Comparison of ENCODE assay signal across 19 cellular contexts in genomic region chr16:88687254-88687576, GRCh38. TPM values are rescaled to one million over a fixed set of nuclear protein-coding genes. Genes with fewer than 3 reads are reported as not detected.
A peak's percentile ranks its signal among the peaks of the same experiment; 100 is the strongest.
DNase-seq lines count a peak whose midpoint lies in the region; ATAC-seq, FAIRE-seq and TF ChIP-seq lines count a peak whose summit lies in the region.
"Had no signal": no experiment of that assay in that cellular context is flagged by ENCODE, and none has a peak within 500 bp of the region (broad histone marks: within the 10 kb centered on the region; RNA-seq: fewer than 3 reads in every experiment).

No MANE protein-coding gene starts in this region.

- peak overlapping the region in 6 of 8 donors; percentile 3 to 65 (median 52) for H3K4me3 Mint-ChIP-seq in CD4-positive, alpha-beta memory T cell
- peak overlapping the region; percentile 73 for H3K4me3 Mint-ChIP-seq in activated CD8-positive, alpha-beta T cell treated with anti-CD3 and anti-CD28 coated beads for 36 hours
- peak overlapping the region in 8 of 10 donors; percentile 11 to 82 (median 58) for H3K4me3 Mint-ChIP-seq in naive thymus-derived CD8-positive, alpha-beta T cell

- peaks cover 24 to 67% (median 48%) of the 10 kb centered on the region in 4 donors for H3K4me1 Mint-ChIP-seq in CD4-positive, alpha-beta memory T cell
- H3K4me1 Mint-ChIP-seq in activated CD8-positive, alpha-beta T cell treated with anti-CD3 and anti-CD28 coated beads for 36 hours (ENCODE audit: low read depth): peaks cover 39% of the 10 kb centered on the region
- H3K4me1 Mint-ChIP-seq in naive thymus-derived CD8-positive, alpha-beta T cell: peaks cover 11 to 64% (median 45%) of the 10 kb centered on the region in 4 donors

- no peak overlapping the region for H3K4me3 ChIP-seq in CD4-positive, alpha-beta memory T cell (ENCODE audit: low read length in 2 of 2)

- H3K27ac ChIP-seq in CD4-positive, alpha-beta memory T cell (ENCODE audit: low read depth, low read length): no peak overlapping the region
- H3K27ac ChIP-seq: brain microvascular endothelial cell, coronary artery had no signal

- no peaks in the 10 kb centered on the region for H3K9me3 Mint-ChIP-seq in CD4-positive, alpha-beta memory T cell
- H3K9me3 Mint-ChIP-seq in activated CD8-positive, alpha-beta T cell treated with anti-CD3 and anti-CD28 coated beads for 36 hours: no peaks in the 10 kb centered on the region
- no peaks in the 10 kb centered on the region for H3K9me3 Mint-ChIP-seq in naive thymus-derived CD8-positive, alpha-beta T cell
- H3K9me3 Mint-ChIP-seq: activated naive CD4-positive, alpha-beta T cell treated with anti-CD3 and anti-CD28 coated beads, Interleukin-2, amount 50 U/mL, for 24 hours had no signal

- H3K9me3 ChIP-seq in CD4-positive, alpha-beta memory T cell (ENCODE audit: control insufficient read depth in 1 of 2, low read length in 2 of 2): no peaks in the 10 kb centered on the region

- H3K27me3 ChIP-seq in CD4-positive, alpha-beta memory T cell (ENCODE audit: insufficient read depth, low read length): no peaks in the 10 kb centered on the region

- no peak for TF ChIP-seq POLR2A in GM12891 (IDR thresholded peaks at IDR 0.05; ENCODE audit: low read depth, low read length)

- H3K36me3 ChIP-seq in CD4-positive, alpha-beta memory T cell (ENCODE audit: insufficient read depth, low read length): no peaks in the 10 kb centered on the region
- H3K36me3 ChIP-seq: brain microvascular endothelial cell had no signal

- TF ChIP-seq CTCF in activated CD8-positive, alpha-beta T cell treated with anti-CD3 and anti-CD28 coated beads for 36 hours (IDR thresholded peaks at IDR 0.05): no peak

- CTCF ChIA-PET in CD4-positive, alpha-beta memory T cell (lab: Charles Lee; ENCODE audit: partially characterized antibody): interaction anchor here (0.9 to 3.3 kb wide), 5 partner anchors 11 to 94 kb away, joined by 3 to 21 read pairs (median 4); partner anchors contain the start of gene IL17C
- CTCF ChIA-PET in activated CD8-positive, alpha-beta T cell treated with anti-CD3 and anti-CD28 coated beads for 36 hours (lab: Charles Lee): interaction anchor here (1.3 to 1.8 kb wide), 2 partner anchors 13 to 15 kb away, joined by 4 to 5 read pairs; no protein-coding TSS in a partner anchor

- peak overlapping the region in 2 of 7 donors; percentile 18 to 25 for H3K27ac Mint-ChIP-seq in CD4-positive, alpha-beta memory T cell
- no peak overlapping the region for H3K27ac Mint-ChIP-seq in activated CD8-positive, alpha-beta T cell treated with anti-CD3 and anti-CD28 coated beads for 36 hours
- no peak overlapping the region for H3K27ac Mint-ChIP-seq in naive thymus-derived CD8-positive, alpha-beta T cell
- H3K27ac Mint-ChIP-seq: activated naive CD4-positive, alpha-beta T cell treated with anti-CD3 and anti-CD28 coated beads, Interleukin-2, amount 50 U/mL, for 24 hours had no signal

- intact Hi-C loops in CD4-positive, alpha-beta memory T cell (cut with micrococcal nuclease): loop anchor here (5.0 kb wide), 2 partner anchors 50 to 95 kb away; partner anchors contain the start of gene IL17C
- intact Hi-C loops in activated CD8-positive, alpha-beta T cell treated with anti-CD3 and anti-CD28 coated beads for 36 hours (cut with micrococcal nuclease): no loop called here

- H3K4me1 ChIP-seq in CD4-positive, alpha-beta memory T cell (ENCODE audit: insufficient read depth, low read length): peaks cover 68% of the 10 kb centered on the region

- no peaks in the 10 kb centered on the region for H3K27me3 Mint-ChIP-seq in CD4-positive, alpha-beta memory T cell
- no peaks in the 10 kb centered on the region for H3K27me3 Mint-ChIP-seq in activated CD8-positive, alpha-beta T cell treated with anti-CD3 and anti-CD28 coated beads for 36 hours
- H3K27me3 Mint-ChIP-seq in naive thymus-derived CD8-positive, alpha-beta T cell: no peaks in the 10 kb centered on the region
- H3K27me3 Mint-ChIP-seq: activated naive CD4-positive, alpha-beta T cell treated with anti-CD3 and anti-CD28 coated beads, Interleukin-2, amount 50 U/mL, for 24 hours had no signal

- DNase-seq in DMS53 (lab: John Stamatoyannopoulos, UW): peak; percentile 25
- no peak for DNase-seq in DMS53 treated with DMSO at 0.1 percent for 48 hours (lab: John Stamatoyannopoulos, UW; ENCODE audit: unreplicated experiment)
- DNase-seq in CD4-positive, alpha-beta memory T cell: no peak
- DNase-seq in activated CD8-positive, alpha-beta T cell treated with anti-CD3 and anti-CD28 coated beads for 36 hours: no peak
- no peak for DNase-seq in naive thymus-derived CD8-positive, alpha-beta T cell
- no peak for DNase-seq in GM12891 (ENCODE audit: insufficient read length, low spot score)
- DNase-seq: 8988T; activated CD4-positive, alpha-beta T cell treated with anti-CD3 and anti-CD28 coated beads, Interleukin-2, amount 50 U/mL, for 1 hour; activated T-cell treated with anti-CD3 and anti-CD28 coated beads for 4 hours; brain microvascular endothelial cell; islet precursor cell; stimulated activated CD4-positive, alpha-beta T cell treated with anti-CD3 and anti-CD28 coated beads, Interleukin-4, amount 100 ng/mL, for 4 hours had no signal

- ATAC-seq in activated CD8-positive, alpha-beta T cell treated with anti-CD3 and anti-CD28 coated beads for 36 hours: no peak
- ATAC-seq in naive thymus-derived CD8-positive, alpha-beta T cell: no peak
- ATAC-seq in HG03442 (IDR thresholded peaks at IDR 0.05; ENCODE audit: unreplicated experiment): no peak
- ATAC-seq in HG02852 (IDR thresholded peaks at IDR 0.05; ENCODE audit: unreplicated experiment): no peak

- FAIRE-seq in GM12891 (lab: Jason Lieb, UNC): no peak
- FAIRE-seq: TTC549 had no signal

- POLR2A ChIA-PET in CD4-positive, alpha-beta memory T cell (lab: Charles Lee; ENCODE audit: partially characterized antibody): interaction anchor here (0.6 to 10.2 kb wide), 9 partner anchors 10 to 125 kb away, joined by 3 to 249 read pairs (median 7); partner anchors contain the start of genes APRT, CTU2, MVD and RNF166
- POLR2A ChIA-PET in activated CD8-positive, alpha-beta T cell treated with anti-CD3 and anti-CD28 coated beads for 36 hours (lab: Charles Lee): interaction anchor here (0.9 to 5.7 kb wide), 3 partner anchors 11 to 67 kb away, joined by 3 to 61 read pairs (median 4); partner anchors contain the start of genes CTU2 and RNF166
- POLR2A ChIA-PET in naive thymus-derived CD8-positive, alpha-beta T cell (lab: Charles Lee): interaction anchor here (0.7 to 6.1 kb wide), 5 partner anchors 10 to 406 kb away, joined by 3 to 96 read pairs (median 5); partner anchors contain the start of gene ACSF3

- peaks cover 0 to 3% of the 10 kb centered on the region in 2 donors for H3K36me3 Mint-ChIP-seq in CD4-positive, alpha-beta memory T cell
- H3K36me3 Mint-ChIP-seq in activated CD8-positive, alpha-beta T cell treated with anti-CD3 and anti-CD28 coated beads for 36 hours (ENCODE audit: low read depth): no peaks in the 10 kb centered on the region
- H3K36me3 Mint-ChIP-seq in naive thymus-derived CD8-positive, alpha-beta T cell: no peaks in the 10 kb centered on the region
- H3K36me3 Mint-ChIP-seq: activated naive CD4-positive, alpha-beta T cell treated with anti-CD3 and anti-CD28 coated beads, Interleukin-2, amount 50 U/mL, for 24 hours had no signal

TF ChIP-seq in GM12891, 5 proteins besides CTCF, POLR2A, EP300 and RAD21:
- TF ChIP-seq TAF1 (IDR thresholded peaks at IDR 0.05; ENCODE audit: low read depth, low read length): no peak
- TF ChIP-seq SPI1 (IDR thresholded peaks at IDR 0.05; ENCODE audit: low read depth, low read length): no peak
- no peak for TF ChIP-seq PAX5 (IDR thresholded peaks at IDR 0.05; ENCODE audit: insufficient read depth, low read length, severe bottlenecking)
- no peak for TF ChIP-seq POLR2AphosphoS5 (IDR thresholded peaks at IDR 0.05; ENCODE audit: low read depth, low read length)

RNA-seq across cellular contexts. Expression of gene SNAI3, which starts 0.9 kb away (rescaled TPM):
- 10 to 100 TPM; 14.0 to 15.7 TPM for total RNA-seq in CD4-positive, alpha-beta memory T cell
- polyA plus RNA-seq in CD4-positive, alpha-beta memory T cell: 10 to 100 TPM; 11.6 to 22.9 TPM
- 1 to 10 TPM; 5.2 to 5.3 TPM for total RNA-seq in activated CD8-positive, alpha-beta T cell treated with anti-CD3 and anti-CD28 coated beads for 36 hours
- total RNA-seq in naive thymus-derived CD8-positive, alpha-beta T cell: 1 to 10 TPM; 2.3 to 2.5 TPM
- polyA plus RNA-seq in naive thymus-derived CD8-positive, alpha-beta T cell: 1 to 10 TPM; 3.3 to 6.1 (median 5.3) TPM
- 2.0 TPM for polyA plus RNA-seq in GM12891 (2012; ENCODE audit: low read depth, missing spikeins)
- total RNA-seq: urinary bladder had no signal
- polyA plus RNA-seq: BJ had no signal

RNA-seq across cellular contexts. Expression of gene RNF166, which starts 19.0 kb away (rescaled TPM):
- 100 to 1,000 TPM; 129 to 137 TPM for total RNA-seq in CD4-positive, alpha-beta memory T cell
- 10 to 100 TPM; 90.5 to 92.9 TPM for polyA plus RNA-seq in CD4-positive, alpha-beta memory T cell
- total RNA-seq in activated CD8-positive, alpha-beta T cell treated with anti-CD3 and anti-CD28 coated beads for 36 hours: 10 to 100 TPM; 80.7 to 82.4 TPM
- 100 to 1,000 TPM; 209 to 230 TPM for total RNA-seq in naive thymus-derived CD8-positive, alpha-beta T cell
- polyA plus RNA-seq in naive thymus-derived CD8-positive, alpha-beta T cell: 100 to 1,000 TPM in 2 of 3 donors, 10 to 100 TPM in 1; 79.4 to 104 (median 101) TPM
- 10.1 TPM for polyA plus RNA-seq in GM12891 (2012; ENCODE audit: low read depth, missing spikeins)

RNA-seq across cellular contexts. Expression of gene CTU2, which starts 19.1 kb away (rescaled TPM):
- 10 to 100 TPM; 20.4 to 21.1 TPM for total RNA-seq in CD4-positive, alpha-beta memory T cell
- polyA plus RNA-seq in CD4-positive, alpha-beta memory T cell: 10 to 100 TPM; 11.5 to 13.6 TPM
- total RNA-seq in activated CD8-positive, alpha-beta T cell treated with anti-CD3 and anti-CD28 coated beads for 36 hours: 10 to 100 TPM; 37.1 to 37.8 TPM
- 10 to 100 TPM; 28.7 to 31.5 TPM for total RNA-seq in naive thymus-derived CD8-positive, alpha-beta T cell
- 10 to 100 TPM; 16.9 to 21.9 (median 19.0) TPM for polyA plus RNA-seq in naive thymus-derived CD8-positive, alpha-beta T cell
- 13.8 TPM for polyA plus RNA-seq in GM12891 (2012; ENCODE audit: low read depth, missing spikeins)

RNA-seq across cellular contexts. Expression of gene MVD, which starts 24.3 kb away (rescaled TPM):
- total RNA-seq in CD4-positive, alpha-beta memory T cell: 10 to 100 TPM; 49.2 to 57.0 TPM
- 10 to 100 TPM; 15.6 to 22.7 TPM for polyA plus RNA-seq in CD4-positive, alpha-beta memory T cell
- total RNA-seq in activated CD8-positive, alpha-beta T cell treated with anti-CD3 and anti-CD28 coated beads for 36 hours: 10 to 100 TPM; 83.1 to 89.9 TPM
- total RNA-seq in naive thymus-derived CD8-positive, alpha-beta T cell: 10 to 100 TPM; 40.2 to 42.7 TPM
- polyA plus RNA-seq in naive thymus-derived CD8-positive, alpha-beta T cell: 10 to 100 TPM; 14.4 to 20.4 (median 18.5) TPM
- 85.4 TPM for polyA plus RNA-seq in GM12891 (2012; ENCODE audit: low read depth, missing spikeins)

RNA-seq across cellular contexts. Expression of gene CYBA, which starts 36.4 kb away (rescaled TPM):
- total RNA-seq in CD4-positive, alpha-beta memory T cell: 100 to 1,000 TPM; 383 to 386 TPM
- 1,000 to 10,000 TPM in 1 of 2 donors, 100 to 1,000 TPM in 1; 689 to 1,286 TPM for polyA plus RNA-seq in CD4-positive, alpha-beta memory T cell
- 100 to 1,000 TPM; 230 to 236 TPM for total RNA-seq in activated CD8-positive, alpha-beta T cell treated with anti-CD3 and anti-CD28 coated beads for 36 hours
- total RNA-seq in naive thymus-derived CD8-positive, alpha-beta T cell: 100 to 1,000 TPM; 231 to 235 TPM
- 100 to 1,000 TPM; 625 to 787 (median 649) TPM for polyA plus RNA-seq in naive thymus-derived CD8-positive, alpha-beta T cell
- polyA plus RNA-seq in GM12891 (2012; ENCODE audit: low read depth, missing spikeins): 416 TPM
